8 cellular contexts compared by ENCODE assay signal in genomic region chr12:104108755-104109445, GRCh38. TPM values are rescaled to one million over a fixed set of nuclear protein-coding genes. Genes with fewer than 3 reads are reported as not detected.
DNase-seq lines count a peak whose midpoint lies in the region; ATAC-seq, FAIRE-seq and TF ChIP-seq lines count a peak whose summit lies in the region.

No MANE protein-coding gene starts in this region.

- peaks cover 4% of the 10 kb centered on the region for H3F3A ChIP-seq in SK-N-SH (replicated peaks; ENCODE audit: insufficient read depth)

- H3K4me3 ChIP-seq in SK-N-SH (ENCODE audit: low read depth in 2 of 2, low read length in 1 of 2) (no peak overlapping the region; a peak in 1 of 4 replicates), pancreas (no peak overlapping the region), tibial nerve (no peak overlapping the region)

- peaks cover 9% of the 10 kb centered on the region for H3K4me1 Mint-ChIP-seq in activated naive CD4-positive, alpha-beta T cell treated with anti-CD3 and anti-CD28 coated beads, Interleukin-2, amount 10 ng/mL, durations not matched to agents 7 days and 5 days

- H3K4me3 Mint-ChIP-seq in activated naive CD4-positive, alpha-beta T cell treated with anti-CD3 and anti-CD28 coated beads, Interleukin-2, amount 10 ng/mL, durations not matched to agents 7 days and 5 days: no peak overlapping the region

- peak; percentile 59 for FAIRE-seq in pancreas (lab: Jason Lieb, UNC)

- 0 out of 2 replicates have a peak, but pooled peaks cover 2% of the 10 kb centered on the region for H3K9me2 ChIP-seq in SK-N-SH

- H3K36me3 Mint-ChIP-seq in activated naive CD4-positive, alpha-beta T cell treated with anti-CD3 and anti-CD28 coated beads, Interleukin-2, amount 10 ng/mL, durations not matched to agents 7 days and 5 days: peaks cover 8% of the 10 kb centered on the region

- H3K4me2 ChIP-seq in SK-N-SH: no peak overlapping the region

- no peak overlapping the region for H2AFZ ChIP-seq in SK-N-SH (ENCODE audit: low read depth)

- H3K4me1 ChIP-seq in SK-N-SH (ENCODE audit: control insufficient read depth in 1 of 2, insufficient read depth in 2 of 2, low read depth in 1 of 2, low read length in 1 of 2): no peaks in the 10 kb centered on the region; a peak in 2 of 4 replicates
- peaks cover 0 to 24% (median 5%) of the 10 kb centered on the region in 3 donors for H3K4me1 ChIP-seq in pancreas
- H3K4me1 ChIP-seq in tibial nerve: peaks cover 0 to 19% (median 0%) of the 10 kb centered on the region in 4 donors

- CTCF ChIA-PET in SK-N-SH (lab: Yijun Ruan, JAX): interaction anchor here (0.6 to 3.7 kb wide), 61 partner anchors 8 to 1103 kb away, joined by 3 to 28 read pairs (median 4); partner anchors contain the start of genes GLT8D2, HCFC2, HSP90B1 and NFYB
- CTCF ChIA-PET in activated naive CD4-positive, alpha-beta T cell treated with anti-CD3 and anti-CD28 coated beads, Interleukin-2, amount 10 ng/mL, durations not matched to agents 7 days and 5 days (lab: Charles Lee): interaction anchor here (0.6 to 6.1 kb wide), 38 partner anchors 9 to 737 kb away, joined by 3 to 92 read pairs (median 4); partner anchors contain the start of genes HCFC2 and NFYB

- no peaks in the 10 kb centered on the region; the same call in 1 of the 2 replicates for H3K79me2 ChIP-seq in SK-N-SH (ENCODE audit: insufficient read depth)

- intact Hi-C loops in pancreas (cut with DNase I): loop anchor here in 1 of 3 donors (10.0 kb wide), 1 partner anchor 224 kb away; no protein-coding TSS in a partner anchor

- peaks cover 5 to 10% of the 10 kb centered on the region in 2 experiments for H3K36me3 ChIP-seq in SK-N-SH (replicated peaks in 1 of 2; ENCODE audit: control insufficient read depth in 1 of 2, insufficient read depth in 2 of 2, low read length in 1 of 2)
- no peaks in the 10 kb centered on the region for H3K36me3 ChIP-seq in pancreas
- peaks cover 0 to 17% (median 0%) of the 10 kb centered on the region in 3 donors for H3K36me3 ChIP-seq in tibial nerve

- TF ChIP-seq RAD21 in SK-N-SH (IDR thresholded peaks at IDR 0.05; ENCODE audit: low read length): peak; percentile 93

- 46% methylated on average over 6 of the region's 6 CpGs for WGBS in SK-N-SH (ENCODE audit: low lambda C conversion rate)
- 40 to 47% methylated on average over 6 of the region's 6 CpGs for WGBS in pancreas, 2 donors
- 36 to 39% methylated on average over 6 of the region's 6 CpGs for WGBS in tibial nerve, 2 donors

- H3K9me3 ChIP-seq in SK-N-SH (no peaks in the 10 kb centered on the region), pancreas (no peaks in the 10 kb centered on the region), tibial nerve (no peaks in the 10 kb centered on the region)

- DNase-seq in AML-193 (lab: John Stamatoyannopoulos, UW): peak; percentile 59 to 73
- peak; percentile 68 for DNase-seq in NCI-H1092 treated with DMSO at 0.1 percent for 48 hours (lab: John Stamatoyannopoulos, UW)
- peak; percentile 73 for DNase-seq in SK-N-SH
- DNase-seq in activated naive CD4-positive, alpha-beta T cell treated with anti-CD3 and anti-CD28 coated beads, Interleukin-2, amount 10 ng/mL, durations not matched to agents 7 days and 5 days: peak; percentile 93
- DNase-seq in globus pallidus (ENCODE audit: low spot score): peak; percentile 84
- peak; percentile 56 to 83 (median 69) for DNase-seq in pancreas
- DNase-seq in tibial nerve (ENCODE audit: low spot score in 2 of 2): peak; percentile 85 to 96

- no peak overlapping the region for H3K27ac Mint-ChIP-seq in activated naive CD4-positive, alpha-beta T cell treated with anti-CD3 and anti-CD28 coated beads, Interleukin-2, amount 10 ng/mL, durations not matched to agents 7 days and 5 days

- no peak overlapping the region for H3K9ac ChIP-seq in SK-N-SH

- no peaks in the 10 kb centered on the region for H3K27me3 Mint-ChIP-seq in activated naive CD4-positive, alpha-beta T cell treated with anti-CD3 and anti-CD28 coated beads, Interleukin-2, amount 10 ng/mL, durations not matched to agents 7 days and 5 days

- no peaks in the 10 kb centered on the region for H3K9me3 Mint-ChIP-seq in activated naive CD4-positive, alpha-beta T cell treated with anti-CD3 and anti-CD28 coated beads, Interleukin-2, amount 10 ng/mL, durations not matched to agents 7 days and 5 days

- no peaks in the 10 kb centered on the region for H4K20me1 ChIP-seq in SK-N-SH (ENCODE audit: insufficient read depth)

- peak overlapping the region in 1 of 2 experiments; percentile 44; a peak in 2 of 4 replicates for H3K27ac ChIP-seq in SK-N-SH (ENCODE audit: low read depth in 2 of 2, low read length in 1 of 2)
- H3K27ac ChIP-seq in pancreas: no peak overlapping the region
- H3K27ac ChIP-seq in tibial nerve: no peak overlapping the region

- ATAC-seq in GM19397 (IDR thresholded peaks at IDR 0.05; ENCODE audit: unreplicated experiment) (peak; percentile 73), pancreas (peak; percentile 75 to 97 (median 94))

- TF ChIP-seq EP300 in SK-N-SH (IDR thresholded peaks at IDR 0.05; ENCODE audit: borderline replicate concordance in 1 of 2, low read depth in 1 of 2, low read length in 1 of 2) (no peak), tibial nerve (IDR thresholded peaks at IDR 0.05) (no peak)

- no peaks in the 10 kb centered on the region for H3K27me3 ChIP-seq in SK-N-SH (ENCODE audit: insufficient read depth)
- no peaks in the 10 kb centered on the region for H3K27me3 ChIP-seq in pancreas
- H3K27me3 ChIP-seq in tibial nerve: no peaks in the 10 kb centered on the region

- TF ChIP-seq CTCF in SK-N-SH (IDR thresholded peaks at IDR 0.05) (peak; percentile 96), pancreas (IDR thresholded peaks at IDR 0.05) (peak; percentile 62 to 91 (median 72)), tibial nerve (IDR thresholded peaks at IDR 0.05) (peak; percentile 76 to 88 (median 82))

- POLR2A ChIA-PET in SK-N-SH (lab: Yijun Ruan, JAX): interaction anchor here (0.5 to 3.3 kb wide), 4 partner anchors 143 to 179 kb away, joined by 3 to 21 read pairs (median 4); partner anchors contain the start of gene TDG

- no peak for TF ChIP-seq POLR2A in tibial nerve (IDR thresholded peaks at IDR 0.05)

TF ChIP-seq in SK-N-SH, 30 proteins besides CTCF, POLR2A, EP300 and RAD21:
- peak; percentile 23; the same call in 1 of the 2 replicates for TF ChIP-seq RCOR1 (IDR thresholded peaks at IDR 0.05; ENCODE audit: low read length)
- TF ChIP-seq FOXJ3 (CRISPR knock-in tag; IDR thresholded peaks at IDR 0.05): 0 out of 2 replicates have a peak, but pooled peaks have one; percentile 20
- peak; percentile 56; the same call in 1 of the 2 replicates for TF ChIP-seq MXI1 (IDR thresholded peaks at IDR 0.05; ENCODE audit: low read depth, low read length)
- TF ChIP-seq SMC3 (IDR thresholded peaks at IDR 0.05; ENCODE audit: low read depth, low read length): peak; percentile 97
- 0 out of 2 replicates have a peak, but pooled peaks have one; percentile 13 for TF ChIP-seq RFX5 (IDR thresholded peaks at IDR 0.05; ENCODE audit: low read length)
- no peak for TF ChIP-seq GABPA (IDR thresholded peaks at IDR 0.05; ENCODE audit: low read depth)
- no peak for TF ChIP-seq USF1 (IDR thresholded peaks at IDR 0.05; ENCODE audit: borderline replicate concordance, low read depth)
- TF ChIP-seq GATA2 (CRISPR knock-in tag; IDR thresholded peaks at IDR 0.05): peak; percentile 98
- TF ChIP-seq TAF1 (IDR thresholded peaks at IDR 0.05; ENCODE audit: borderline replicate concordance, low read depth, low read length): peak; percentile 38; the same call in 1 of the 2 replicates
- TF ChIP-seq CHD2 (IDR thresholded peaks at IDR 0.05; ENCODE audit: low read length, partially characterized antibody): peak; percentile 57
- peak; percentile 14; the same call in 1 of the 2 replicates for TF ChIP-seq NRF1 (IDR thresholded peaks at IDR 0.05; ENCODE audit: low read depth, low read length)

RNA-seq across cellular contexts. Expression of gene NFYB, which starts 29.1 kb away (rescaled TPM):
- polyA plus RNA-seq in SK-N-SH (2012; rRNA removed) (11.0 and 16.7 TPM in 2 replicates), pancreas (10 to 100 TPM; 10.8 to 15.8 TPM)
- polyA plus RNA-seq in SK-N-SH (2012; cell fraction: cytosol; rRNA removed): 18.1 and 23.6 TPM in 2 replicates
- 9.4 and 21.8 TPM in 2 replicates for polyA plus RNA-seq in SK-N-SH (2012; cell fraction: nucleus; rRNA removed)
- total RNA-seq in pancreas (10 to 100 TPM in 3 of 6 donors, 1 to 10 TPM in 3; 7.8 to 14.3 (median 9.4) TPM), tibial nerve (10 to 100 TPM; 41.6 to 61.4 (median 46.3) TPM)

RNA-seq across cellular contexts. Expression of gene HCFC2, which starts 44.6 kb away (rescaled TPM):
- polyA plus RNA-seq in SK-N-SH (2012; rRNA removed) (5.2 and 6.6 TPM in 2 replicates), pancreas (1 to 10 TPM; 4.2 to 9.0 TPM)
- polyA plus RNA-seq in SK-N-SH (2012; cell fraction: cytosol; rRNA removed): 5.8 and 6.1 TPM in 2 replicates
- polyA plus RNA-seq in SK-N-SH (2012; cell fraction: nucleus; rRNA removed): 7.6 and 15.4 TPM in 2 replicates
- total RNA-seq in pancreas (10 to 100 TPM in 1 of 6 donors, 1 to 10 TPM in 5; 6.8 to 10.7 (median 8.7) TPM), tibial nerve (10 to 100 TPM; 20.2 to 33.5 (median 30.6) TPM)

RNA-seq across cellular contexts. Expression of gene GLT8D2, which starts 58.9 kb away (rescaled TPM):
- polyA plus RNA-seq in SK-N-SH (2012; rRNA removed): 50.0 and 69.5 TPM in 2 replicates
- 65.5 and 65.6 TPM in 2 replicates for polyA plus RNA-seq in SK-N-SH (2012; cell fraction: cytosol; rRNA removed)
- 28.7 and 58.5 TPM in 2 replicates for polyA plus RNA-seq in SK-N-SH (2012; cell fraction: nucleus; rRNA removed)
- 1 to 10 TPM in 4 of 6 donors, under 1 TPM in 2; 0.32 to 5.3 (median 2.1) TPM for total RNA-seq in pancreas
- 1 to 10 TPM; 2.2 to 4.1 TPM for polyA plus RNA-seq in pancreas
- total RNA-seq in tibial nerve: 10 to 100 TPM; 19.8 to 32.9 (median 26.4) TPM
